27 cellular contexts compared by ENCODE assay signal in the genomic region with DNA sequence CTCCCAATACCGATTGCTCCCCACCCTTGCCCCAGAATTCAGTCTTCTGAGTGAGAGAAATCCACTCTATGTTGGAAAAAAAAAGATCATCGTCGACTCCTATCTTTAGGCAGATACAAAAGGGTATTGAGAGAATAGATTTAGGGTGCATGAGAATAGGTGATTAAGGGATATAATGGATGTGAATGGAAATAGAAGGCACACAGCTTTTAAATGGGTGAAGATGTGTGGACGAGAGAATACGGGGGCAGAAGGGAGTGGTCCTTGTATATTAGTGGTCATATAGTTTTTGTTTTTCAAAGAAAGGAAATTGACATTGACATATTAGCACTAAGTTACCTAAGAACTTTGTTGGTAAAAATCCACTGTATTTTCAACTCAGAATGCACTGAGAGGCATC.
"Had no signal": no experiment of that assay in that cellular context is flagged by ENCODE, and none has a peak within 500 bp of the region (broad histone marks: within the 10 kb centered on the region; RNA-seq: fewer than 3 reads in every experiment).

No MANE protein-coding gene starts in this region.

- H3K4me3 Mint-ChIP-seq: immature natural killer cell; naive B cell; natural killer cell; stimulated activated memory B cell treated with anti-CD40 and anti-IgM and Interleukin-4, amounts not matched to agents 10 μg/mL and 1 μg/mL and 100 μg/mL, for 72 hours had no signal

- H3K36me3 ChIP-seq: left lung, lower lobe of right lung, ovary, right atrium auricular region, right lobe of liver, stomach, thyroid gland, transverse colon, upper lobe of left lung, vagina had no signal

- H3K27me3 ChIP-seq: left lung, ovary, right atrium auricular region, right lobe of liver, stomach, testis, thyroid gland, transverse colon, upper lobe of left lung, vagina had no signal

- H3K4me2 ChIP-seq: smooth muscle cell had no signal

- H3K27me3 Mint-ChIP-seq: naive B cell; progenitor cell of endocrine pancreas; stimulated activated memory B cell treated with anti-CD40 and anti-IgM and Interleukin-4, amounts not matched to agents 10 μg/mL and 1 μg/mL and 100 μg/mL, for 72 hours had no signal

- FAIRE-seq: islet of Langerhans, kidney had no signal

- H3K4me1 ChIP-seq: lower lobe of right lung, right atrium auricular region, right lobe of liver, testis, thyroid gland, transverse colon, vagina had no signal

- ATAC-seq: left colon; left lung; lower lobe of right lung; natural killer cell; right lobe of liver; stimulated activated memory B cell treated with anti-CD40 and anti-IgM and Interleukin-4, amounts not matched to agents 10 μg/mL and 1 μg/mL and 100 μg/mL, for 72 hours had no signal

- DNase-seq: immature natural killer cell; kidney; left colon; left lung; lower lobe of right lung; mammary epithelial cell; mesenchymal stem cell; naive B cell; natural killer cell; ovary; right lobe of liver; stimulated activated CD4-positive, alpha-beta T cell treated with anti-CD3 and anti-CD28 coated beads, Interleukin-1b, Interleukin-23, amount 100 ng/mL, for 48 hours; stimulated activated CD4-positive, alpha-beta T cell treated with anti-CD3 and anti-CD28 coated beads, Interleukin-2, amount 100 ng/mL, for 48 hours; stimulated activated CD4-positive, alpha-beta T cell treated with anti-CD3 and anti-CD28 coated beads, Interleukin-4, amount 100 ng/mL, for 4 hours; stimulated activated CD8-positive, alpha-beta memory T cell treated with anti-CD3 and anti-CD28 coated beads, Interleukin-4, amount 100 ng/mL, for 48 hours; stimulated activated naive CD4-positive, alpha-beta T cell treated with Interleukin-2 at 50 U/mL for 16 hours; stomach; testis; thyroid gland; transverse colon; upper lobe of left lung had no signal

- H3K4me3 ChIP-seq: left lung, lower lobe of right lung, ovary, right atrium auricular region, right lobe of liver, smooth muscle cell, stomach, testis, thyroid gland, transverse colon, upper lobe of left lung, vagina had no signal

- H3K9me3 ChIP-seq: left lung, lower lobe of right lung, ovary, right atrium auricular region, right lobe of liver, stomach, testis, thyroid gland, transverse colon, upper lobe of left lung, vagina had no signal

- H3K36me3 Mint-ChIP-seq: natural killer cell; stimulated activated memory B cell treated with anti-CD40 and anti-IgM and Interleukin-4, amounts not matched to agents 10 μg/mL and 1 μg/mL and 100 μg/mL, for 72 hours had no signal

- H3K27ac ChIP-seq: left lung, lower lobe of right lung, ovary, right atrium auricular region, right lobe of liver, stomach, testis, thyroid gland, transverse colon, upper lobe of left lung, vagina had no signal

- H3K27ac Mint-ChIP-seq: immature natural killer cell; natural killer cell; progenitor cell of endocrine pancreas; stimulated activated memory B cell treated with anti-CD40 and anti-IgM and Interleukin-4, amounts not matched to agents 10 μg/mL and 1 μg/mL and 100 μg/mL, for 72 hours had no signal

- H3K9me3 Mint-ChIP-seq: naive B cell; natural killer cell; stimulated activated memory B cell treated with anti-CD40 and anti-IgM and Interleukin-4, amounts not matched to agents 10 μg/mL and 1 μg/mL and 100 μg/mL, for 72 hours had no signal
